Comparison of ENCODE assay signal across 9 cellular contexts in the genomic region with DNA sequence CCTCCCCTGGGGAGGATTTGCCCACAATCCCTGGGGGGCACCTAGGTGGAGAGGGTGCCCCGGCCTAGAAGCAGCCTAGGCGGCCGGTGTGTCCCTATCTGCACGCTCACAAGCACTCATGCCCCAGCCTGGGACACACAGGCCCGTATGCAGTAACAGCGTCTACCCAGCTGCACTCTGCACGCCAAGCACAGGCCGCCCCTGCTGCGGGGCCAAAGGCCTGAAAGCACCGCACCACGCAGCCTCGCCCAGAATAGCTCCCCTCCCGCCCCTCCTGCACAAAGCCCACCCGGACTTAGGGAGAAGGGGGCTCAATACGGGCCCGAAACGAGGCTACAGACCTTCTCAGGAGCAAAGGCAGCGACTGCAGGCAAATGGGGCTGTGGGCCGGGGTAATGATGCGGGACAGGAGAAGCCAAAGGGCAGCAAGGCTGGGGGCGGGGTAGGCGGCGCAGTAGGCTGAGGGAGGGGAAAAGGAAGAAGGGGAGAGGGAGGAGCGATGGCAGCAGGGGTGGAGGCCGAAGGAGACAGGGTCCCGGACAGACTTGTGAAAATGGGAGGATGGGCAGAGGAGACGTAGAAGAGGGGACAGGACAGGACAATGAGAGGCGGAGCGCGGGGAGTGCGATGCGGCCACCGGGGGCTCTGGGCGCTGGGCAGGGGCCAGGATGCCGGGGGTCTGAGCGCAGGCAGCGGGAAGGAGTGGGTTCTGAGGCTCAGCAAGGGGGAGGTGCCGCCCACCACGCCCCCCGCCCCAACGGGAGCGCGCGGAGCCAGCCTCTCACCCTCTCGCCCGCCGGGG. TPM values are rescaled to one million over a fixed set of nuclear protein-coding genes. Genes with fewer than 3 reads are reported as not detected.
DNase-seq lines count a peak whose midpoint lies in the region; ATAC-seq, FAIRE-seq and TF ChIP-seq lines count a peak whose summit lies in the region.
"Had no signal": no experiment of that assay in that cellular context is flagged by ENCODE, and none has a peak within 500 bp of the region (broad histone marks: within the 10 kb centered on the region; RNA-seq: fewer than 3 reads in every experiment).

No MANE protein-coding gene starts in this region.

- TF ChIP-seq CTCF in astrocyte of the cerebellum (IDR thresholded peaks at IDR 0.05; ENCODE audit: low read depth, low read length, missing control alignments) = no peak

- DNase-seq in HK-2 (ENCODE audit: unreplicated experiment) = peak; percentile 4
- no peak for DNase-seq in astrocyte of the cerebellum (ENCODE audit: low read depth)
- DNase-seq in iPS-NIHi7 (ENCODE audit: extremely low spot score) = peak; percentile 87
- DNase-seq in small intestine = peak; percentile 67
- DNase-seq in dedifferentiated amniotic fluid mesenchymal stem cell (ENCODE audit: extremely low spot score) = no peak
- no peak for DNase-seq in NCI-H2081 (lab: John Stamatoyannopoulos, UW)
- DNase-seq in HuH-7 (ENCODE audit: low spot score) = no peak
- DNase-seq: SW 1271 had no signal

- peaks cover 0 to 3% of the 10 kb centered on the region in 2 donors for H3K4me1 ChIP-seq in small intestine (ENCODE audit: control insufficient read depth in 2 of 2, insufficient read depth in 1 of 2, low read depth in 1 of 2, low read length in 1 of 2)

- no peak for ATAC-seq in HG02763 (IDR thresholded peaks at IDR 0.05; ENCODE audit: unreplicated experiment)

- H3K27me3 ChIP-seq in small intestine (ENCODE audit: control insufficient read depth in 2 of 2, insufficient read depth in 2 of 2, low read length in 2 of 2) = peaks cover 4 to 15% of the 10 kb centered on the region in 2 donors

- H3K4me3 ChIP-seq in astrocyte of the cerebellum (ENCODE audit: low read depth, low read length) (peak overlapping the region; percentile 42), small intestine (ENCODE audit: low read depth in 1 of 2, low read length in 2 of 2) (peak overlapping the region; percentile 26 to 64)

- H3K27ac ChIP-seq in small intestine (ENCODE audit: low read depth in 1 of 2, low read length in 1 of 2) = peak overlapping the region in 1 of 2 donors; percentile 17

- FAIRE-seq in small intestine (lab: Jason Lieb, UNC) = no peak

- H3K9me3 ChIP-seq in small intestine (ENCODE audit: control insufficient read depth, low read depth) = no peaks in the 10 kb centered on the region

- no peaks in the 10 kb centered on the region for H3K36me3 ChIP-seq in small intestine (ENCODE audit: control insufficient read depth in 2 of 2, insufficient read depth in 2 of 2, low read length in 2 of 2)

- WGBS in small intestine, 3 donors = 7 to 22% (median 15%) methylated on average over 46 to 47 of the region's 47 CpGs

- in situ Hi-C loops in astrocyte of the cerebellum (cut with HindIII; ENCODE audit: low sequenced_read_pairs) = no loop called here

RNA-seq across cellular contexts. Expression of a gene that starts 0.5 kb away (rescaled TPM):
- 10 to 100 TPM; 15.0 to 33.5 (median 25.1) TPM for polyA plus RNA-seq in small intestine

RNA-seq across cellular contexts. Expression of a gene that starts 23.0 kb away (rescaled TPM):
- polyA plus RNA-seq in small intestine = 1 to 10 TPM in 1 of 3 donors, under 1 TPM in 1, not detected in 1; 0.27 to 2.9 TPM

Comparison
In these comparisons a context has a peak if more than half of its experiments do, and no peak if none do; other contexts are left out.
1. DNase-seq: peak in HK-2 (single experiment), iPS-NIHi7 (single experiment) and small intestine (single experiment); none in astrocyte of the cerebellum (single experiment), dedifferentiated amniotic fluid mesenchymal stem cell (single experiment), NCI-H2081 (0 of 2) and HuH-7 (single experiment).